Comparison of ENCODE assay signal across 20 cellular contexts in genomic region chr10:5835446-5836095, GRCh38. TPM values are rescaled to one million over a fixed set of nuclear protein-coding genes. Genes with fewer than 3 reads are reported as not detected.
DNase-seq lines count a peak whose midpoint lies in the region; ATAC-seq and TF ChIP-seq lines count a peak whose summit lies in the region.
"Had no signal": no experiment of that assay in that cellular context is flagged by ENCODE, and none has a peak within 500 bp of the region (broad histone marks: within the 10 kb centered on the region; RNA-seq: fewer than 3 reads in every experiment).

No MANE protein-coding gene starts in this region.

- H3K9me3 ChIP-seq in SJCRH30 (replicated peaks) (no peaks in the 10 kb centered on the region), heart right ventricle (no peaks in the 10 kb centered on the region)

- intact Hi-C loops in heart right ventricle (cut with DNase I) = no loop called here

- H3K4me3 ChIP-seq in SJCRH30 = no peak overlapping the region
- no peak overlapping the region for H3K4me3 ChIP-seq in fibroblast of villous mesenchyme (ENCODE audit: low read depth, low read length)
- H3K4me3 ChIP-seq in heart right ventricle = no peak overlapping the region

- peaks cover 48 to 67% of the 10 kb centered on the region in 2 donors for H3K4me1 Mint-ChIP-seq in stimulated activated naive B cell treated with anti-CD40 and anti-IgM and Interleukin-4, amounts not matched to agents 10 μg/mL and 1 μg/mL and 100 μg/mL, for 72 hours

- WGBS in heart right ventricle, 2 donors = 96 to 98% methylated on average over 15 of the region's 15 CpGs

- no peaks in the 10 kb centered on the region for H3K27me3 Mint-ChIP-seq in stimulated activated naive B cell treated with anti-CD40 and anti-IgM and Interleukin-4, amounts not matched to agents 10 μg/mL and 1 μg/mL and 100 μg/mL, for 72 hours

- H3K27ac ChIP-seq in SJCRH30 (no peak overlapping the region), heart right ventricle (no peak overlapping the region)
- H3K27ac ChIP-seq: 22Rv1 had no signal

- H3K4me1 ChIP-seq in SJCRH30 (peaks cover 4% of the 10 kb centered on the region; the same call in 1 of the 2 replicates), heart right ventricle (peaks cover 0 to 18% (median 7%) of the 10 kb centered on the region in 9 donors)

- no peaks in the 10 kb centered on the region for H3K27me3 ChIP-seq in SJCRH30
- no peaks in the 10 kb centered on the region for H3K27me3 ChIP-seq in heart right ventricle

- no peak for TF ChIP-seq CTCF in fibroblast of villous mesenchyme (IDR thresholded peaks at IDR 0.05; ENCODE audit: insufficient read depth, low read depth, low read length)
- no peak for TF ChIP-seq CTCF in heart right ventricle (IDR thresholded peaks at IDR 0.05)

- peak overlapping the region; percentile 75 for H3K27ac Mint-ChIP-seq in stimulated activated naive B cell treated with anti-CD40 and anti-IgM and Interleukin-4, amounts not matched to agents 10 μg/mL and 1 μg/mL and 100 μg/mL, for 72 hours
- H3K27ac Mint-ChIP-seq: CD8-positive, alpha-beta T cell had no signal

- peak; percentile 15 for DNase-seq in NCI-H82 (lab: John Stamatoyannopoulos, UW)
- no peak for DNase-seq in NCI-H82 treated with DMSO at 0.1 percent for 48 hours (lab: John Stamatoyannopoulos, UW; ENCODE audit: unreplicated experiment)
- peak; percentile 32 to 48 for DNase-seq in SJCRH30
- DNase-seq in fibroblast of villous mesenchyme (ENCODE audit: low read depth) = peak; percentile 59
- no peak for DNase-seq in stimulated activated naive B cell treated with anti-CD40 and anti-IgM and Interleukin-4, amounts not matched to agents 10 μg/mL and 1 μg/mL and 100 μg/mL, for 72 hours
- DNase-seq in heart right ventricle = no peak
- DNase-seq in NCI-H446 (lab: John Stamatoyannopoulos, UW) = no peak
- DNase-seq: ACHN; C1 segment of cervical spinal cord; CD8-positive, alpha-beta T cell; GDM1; Kasumi-1; MM.1S; NCI-H1092; NCI-H1436; NCI-H187 treated with DMSO at 0.1 percent for 48 hours; NCI-H2107; NCI-H69 had no signal

- no peaks in the 10 kb centered on the region for H3K9me3 Mint-ChIP-seq in stimulated activated naive B cell treated with anti-CD40 and anti-IgM and Interleukin-4, amounts not matched to agents 10 μg/mL and 1 μg/mL and 100 μg/mL, for 72 hours
- H3K9me3 Mint-ChIP-seq: CD8-positive, alpha-beta T cell had no signal

- no peak overlapping the region for H3K4me3 Mint-ChIP-seq in stimulated activated naive B cell treated with anti-CD40 and anti-IgM and Interleukin-4, amounts not matched to agents 10 μg/mL and 1 μg/mL and 100 μg/mL, for 72 hours
- H3K4me3 Mint-ChIP-seq: CD8-positive, alpha-beta T cell had no signal

- H3K36me3 ChIP-seq in SJCRH30 (no peaks in the 10 kb centered on the region), heart right ventricle (no peaks in the 10 kb centered on the region)

- H3K36me3 Mint-ChIP-seq in stimulated activated naive B cell treated with anti-CD40 and anti-IgM and Interleukin-4, amounts not matched to agents 10 μg/mL and 1 μg/mL and 100 μg/mL, for 72 hours = peaks cover 0 to 3% of the 10 kb centered on the region in 2 donors
- H3K36me3 Mint-ChIP-seq: CD8-positive, alpha-beta T cell had no signal

- no peak for ATAC-seq in stimulated activated naive B cell treated with anti-CD40 and anti-IgM and Interleukin-4, amounts not matched to agents 10 μg/mL and 1 μg/mL and 100 μg/mL, for 72 hours (replicated peaks)
- no peak for ATAC-seq in heart right ventricle
- ATAC-seq in HG02571 (IDR thresholded peaks at IDR 0.05; ENCODE audit: unreplicated experiment) = no peak
- ATAC-seq: CD8-positive, alpha-beta T cell had no signal

RNA-seq across cellular contexts. Expression of gene GDI2, which starts 22.3 kb away (rescaled TPM):
- 283 and 291 TPM in 2 replicates for total RNA-seq in SJCRH30 (2014; rRNA removed; shearing (Covaris generic))
- total RNA-seq in fibroblast of villous mesenchyme = 546 and 615 TPM in 2 replicates
- total RNA-seq in heart right ventricle = 100 to 1,000 TPM in 6 of 10 donors, 10 to 100 TPM in 4; 89.1 to 145 (median 102) TPM
- 10 to 100 TPM; 21.8 to 99.6 TPM for polyA plus RNA-seq in heart right ventricle

RNA-seq across cellular contexts. Expression of gene ANKRD16, which starts 54.1 kb away (rescaled TPM):
- total RNA-seq in SJCRH30 (2014; rRNA removed; shearing (Covaris generic)) = 2.9 and 5.6 TPM in 2 replicates
- total RNA-seq in fibroblast of villous mesenchyme (4.7 and 9.3 TPM in 2 replicates), heart right ventricle (1 to 10 TPM; 2.2 to 3.9 (median 3.4) TPM)
- polyA plus RNA-seq in heart right ventricle = 1 to 10 TPM; 3.0 to 3.8 TPM

RNA-seq across cellular contexts. Expression of gene FBH1, which starts 54.5 kb away (rescaled TPM):
- 32.8 and 38.4 TPM in 2 replicates for total RNA-seq in SJCRH30 (2014; rRNA removed; shearing (Covaris generic))
- total RNA-seq in fibroblast of villous mesenchyme (78.9 and 91.5 TPM in 2 replicates), heart right ventricle (100 to 1,000 TPM in 1 of 10 donors, 10 to 100 TPM in 9; 57.8 to 134 (median 76.0) TPM)
- polyA plus RNA-seq in heart right ventricle = 10 to 100 TPM; 59.1 to 91.9 TPM

Comparison
In these comparisons a context has a peak if more than half of its experiments do, and no peak if none do; other contexts are left out.
1. DNase-seq: peak in NCI-H82 (single experiment), SJCRH30 (2 of 2) and fibroblast of villous mesenchyme (single experiment); none in NCI-H82 treated with DMSO at 0.1 percent for 48 hours (single experiment), stimulated activated naive B cell treated with anti-CD40 and anti-IgM and Interleukin-4, amounts not matched to agents 10 μg/mL and 1 μg/mL and 100 μg/mL, for 72 hours (single experiment), heart right ventricle (0 of 2) and NCI-H446 (0 of 2).